Comparison of ENCODE assay signal across 15 cellular contexts in genomic region chr1:232127190-232127589, GRCh38.
DNase-seq lines count a peak whose midpoint lies in the region; ATAC-seq, FAIRE-seq and TF ChIP-seq lines count a peak whose summit lies in the region.
"Had no signal": no experiment of that assay in that cellular context is flagged by ENCODE, and none has a peak within 500 bp of the region (broad histone marks: within the 10 kb centered on the region; RNA-seq: fewer than 3 reads in every experiment).

No MANE protein-coding gene starts in this region.

- TF ChIP-seq CTCF in MCF 10A (IDR thresholded peaks at IDR 0.05; ENCODE audit: unreplicated experiment) (no peak), breast epithelium (IDR thresholded peaks at IDR 0.05) (no peak), upper lobe of right lung (IDR thresholded peaks at IDR 0.05) (no peak), adrenal gland (IDR thresholded peaks at IDR 0.05) (no peak)

- intact Hi-C loops in MCF 10A (cut with micrococcal nuclease) = no loop called here
- intact Hi-C loops in breast epithelium (cut with DNase I; ENCODE audit: low total_unique reads) = no loop called here
- intact Hi-C loops in upper lobe of right lung (cut with DNase I) = no loop called here
- intact Hi-C loops in adrenal gland (cut with DNase I) = no loop called here

- H3K27ac ChIP-seq in breast epithelium (no peak overlapping the region), upper lobe of right lung (no peak overlapping the region), adrenal gland (no peak overlapping the region)
- H3K27ac ChIP-seq: BLaER1 treated with 17β-estradiol and CSF1 and Interleukin-3, amounts not matched to agents 10 nM and 100 nM; coronary artery had no signal

- H3K36me3 Mint-ChIP-seq in MCF 10A (ENCODE audit: insufficient read depth, unreplicated experiment) = peaks cover 5% of the 10 kb centered on the region
- H3K36me3 Mint-ChIP-seq: stimulated activated memory B cell treated with anti-CD40 and anti-IgM and Interleukin-4, amounts not matched to agents 10 μg/mL and 1 μg/mL and 100 μg/mL, for 72 hours had no signal

- peak; percentile 97 for FAIRE-seq in RCC 7860 (lab: Jason Lieb, UNC)
- FAIRE-seq: GM19239 had no signal

- peaks cover 51% of the 10 kb centered on the region for H3K4me1 Mint-ChIP-seq in MCF 10A (ENCODE audit: insufficient read depth, unreplicated experiment)
- H3K4me1 Mint-ChIP-seq: stimulated activated memory B cell treated with anti-CD40 and anti-IgM and Interleukin-4, amounts not matched to agents 10 μg/mL and 1 μg/mL and 100 μg/mL, for 72 hours had no signal

- TF ChIP-seq POLR2A in breast epithelium (IDR thresholded peaks at IDR 0.05) = no peak
- no peak for TF ChIP-seq POLR2A in adrenal gland (IDR thresholded peaks at IDR 0.05)

- no peaks in the 10 kb centered on the region for H3K4me1 ChIP-seq in breast epithelium
- no peaks in the 10 kb centered on the region for H3K4me1 ChIP-seq in upper lobe of right lung
- H3K4me1 ChIP-seq in adrenal gland (replicated peaks in 1 of 2) = no peaks in the 10 kb centered on the region

- no TSS peak for BruUV-seq in MCF 10A (replicated peaks; lab: Mats Ljungman, UMichigan)

- H3K4me3 Mint-ChIP-seq in MCF 10A (ENCODE audit: unreplicated experiment) = no peak overlapping the region
- H3K4me3 Mint-ChIP-seq: stimulated activated memory B cell treated with anti-CD40 and anti-IgM and Interleukin-4, amounts not matched to agents 10 μg/mL and 1 μg/mL and 100 μg/mL, for 72 hours; T-helper 17 cell had no signal

- DNase-seq in MCF 10A (ENCODE audit: unreplicated experiment) = peak; percentile 88
- DNase-seq in breast epithelium (ENCODE audit: low spot score in 2 of 2) = no peak
- DNase-seq in RCC 7860 (ENCODE audit: low spot score) = peak; percentile 90
- peak; percentile 54 for DNase-seq in fibroblast of gingiva (ENCODE audit: low read depth)
- DNase-seq in stromal cell of bone marrow (ENCODE audit: low read depth) = peak; percentile 58
- no peak for DNase-seq in upper lobe of right lung
- DNase-seq in adrenal gland = no peak
- DNase-seq: KG1, NCI-H69, T-helper 17 cell had no signal

- no peaks in the 10 kb centered on the region for H3K27me3 Mint-ChIP-seq in MCF 10A (ENCODE audit: insufficient read depth, unreplicated experiment)
- H3K27me3 Mint-ChIP-seq: T-helper 17 cell had no signal

- WGBS in adrenal gland, 4 donors = 55 to 72% (median 62%) methylated on average over 2 of the region's 2 CpGs

- H3K9me3 ChIP-seq in breast epithelium (peaks cover 0 to 12% of the 10 kb centered on the region in 2 donors), upper lobe of right lung (peaks cover 5% of the 10 kb centered on the region), adrenal gland (replicated peaks in 1 of 3) (no peaks in the 10 kb centered on the region)

- no peak overlapping the region for H3K4me3 ChIP-seq in breast epithelium
- no peak overlapping the region for H3K4me3 ChIP-seq in upper lobe of right lung
- no peak overlapping the region for H3K4me3 ChIP-seq in adrenal gland
- H3K4me3 ChIP-seq: BLaER1 treated with 17β-estradiol and CSF1 and Interleukin-3, amounts not matched to agents 10 nM and 100 nM; coronary artery had no signal

- CTCF ChIA-PET in MCF 10A (lab: Yijun Ruan, JAX) = interaction anchor here (1.6 kb wide), 1 partner anchor 22 kb away, joined by 3 read pairs; no protein-coding TSS in a partner anchor

- H3K27ac Mint-ChIP-seq in MCF 10A (ENCODE audit: low read depth, unreplicated experiment) = peak overlapping the region; percentile 32
- H3K27ac Mint-ChIP-seq: stimulated activated memory B cell treated with anti-CD40 and anti-IgM and Interleukin-4, amounts not matched to agents 10 μg/mL and 1 μg/mL and 100 μg/mL, for 72 hours; T-helper 17 cell had no signal

- POLR2A ChIA-PET in MCF 10A (lab: Yijun Ruan, JAX) = interaction anchor here (0.6 to 1.9 kb wide), 14 partner anchors 11 to 503 kb away, joined by 3 to 12 read pairs (median 4); partner anchors contain the start of gene SIPA1L2

- peaks cover 20% of the 10 kb centered on the region for H3K9me3 Mint-ChIP-seq in MCF 10A (ENCODE audit: unreplicated experiment)

- ATAC-seq in upper lobe of right lung (no peak), HG02981 (IDR thresholded peaks at IDR 0.05; ENCODE audit: unreplicated experiment) (no peak)
- ATAC-seq: stimulated activated memory B cell treated with anti-CD40 and anti-IgM and Interleukin-4, amounts not matched to agents 10 μg/mL and 1 μg/mL and 100 μg/mL, for 72 hours; T-helper 17 cell had no signal

- H3K36me3 ChIP-seq in breast epithelium (no peaks in the 10 kb centered on the region), upper lobe of right lung (no peaks in the 10 kb centered on the region), adrenal gland (replicated peaks in 1 of 2) (no peaks in the 10 kb centered on the region)
- H3K36me3 ChIP-seq: BLaER1 treated with 17β-estradiol and CSF1 and Interleukin-3, amounts not matched to agents 10 nM and 100 nM had no signal

- no peaks in the 10 kb centered on the region for H3K27me3 ChIP-seq in breast epithelium
- no peaks in the 10 kb centered on the region for H3K27me3 ChIP-seq in upper lobe of right lung
- no peaks in the 10 kb centered on the region for H3K27me3 ChIP-seq in adrenal gland
- H3K27me3 ChIP-seq: BLaER1 treated with 17β-estradiol and CSF1 and Interleukin-3, amounts not matched to agents 10 nM and 100 nM had no signal

Comparison
In these comparisons a context has a peak if more than half of its experiments do, and no peak if none do; other contexts are left out.
1. DNase-seq: peak in MCF 10A (single experiment), RCC 7860 (single experiment), fibroblast of gingiva (single experiment) and stromal cell of bone marrow (single experiment); none in breast epithelium (0 of 2), upper lobe of right lung (single experiment) and adrenal gland (0 of 7).